1 cellular context compared by ENCODE assay signal in the genomic region with DNA sequence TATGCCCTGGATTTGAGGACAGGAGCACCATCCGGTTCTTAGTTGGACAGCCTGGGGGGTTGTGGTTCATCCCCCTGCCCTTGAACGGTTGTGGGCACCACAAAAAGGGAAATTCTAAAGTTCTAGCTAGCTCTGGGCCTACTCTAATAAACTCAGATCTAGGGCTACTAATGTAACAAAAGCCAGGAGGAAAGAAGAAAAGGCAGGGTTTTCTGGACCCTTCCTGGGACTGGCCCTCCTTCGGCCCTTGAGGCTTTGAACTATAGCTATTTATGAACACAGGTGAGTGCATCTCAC.
TF ChIP-seq lines count a peak whose summit lies in the region.

No MANE protein-coding gene starts in this region.

TF ChIP-seq in IMR-90, 13 proteins besides CTCF, POLR2A, EP300 and RAD21:
- TF ChIP-seq, protein P1, sequence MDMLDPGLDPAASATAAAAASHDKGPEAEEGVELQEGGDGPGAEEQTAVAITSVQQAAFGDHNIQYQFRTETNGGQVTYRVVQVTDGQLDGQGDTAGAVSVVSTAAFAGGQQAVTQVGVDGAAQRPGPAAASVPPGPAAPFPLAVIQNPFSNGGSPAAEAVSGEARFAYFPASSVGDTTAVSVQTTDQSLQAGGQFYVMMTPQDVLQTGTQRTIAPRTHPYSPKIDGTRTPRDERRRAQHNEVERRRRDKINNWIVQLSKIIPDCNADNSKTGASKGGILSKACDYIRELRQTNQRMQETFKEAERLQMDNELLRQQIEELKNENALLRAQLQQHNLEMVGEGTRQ (IDR thresholded peaks at IDR 0.05; ENCODE audit: low read depth, low read length): no peak
- TF ChIP-seq CEBPB (IDR thresholded peaks at IDR 0.05; ENCODE audit: low read depth, low read length) (no peak), BHLHE40 (IDR thresholded peaks at IDR 0.05; ENCODE audit: low read depth, low read length) (no peak), MXI1 (IDR thresholded peaks at IDR 0.05; ENCODE audit: borderline replicate concordance, low read depth, low read length) (no peak), SMC3 (IDR thresholded peaks at IDR 0.05; ENCODE audit: low read depth, low read length) (no peak), NFE2L2 (IDR thresholded peaks at IDR 0.05; ENCODE audit: low read depth, low read length) (no peak), FOS (IDR thresholded peaks at IDR 0.05; ENCODE audit: low read depth, low read length) (no peak), RCOR1 (IDR thresholded peaks at IDR 0.05; ENCODE audit: insufficient replicate concordance, low read length) (no peak), MAFK (IDR thresholded peaks at IDR 0.05; ENCODE audit: low read depth, low read length) (no peak), RFX5 (IDR thresholded peaks at IDR 0.05; ENCODE audit: low read depth, low read length) (no peak), CHD1 (IDR thresholded peaks at IDR 0.05; ENCODE audit: low read depth, low read length) (no peak), MAZ (IDR thresholded peaks at IDR 0.05; ENCODE audit: borderline replicate concordance, low read depth, low read length) (no peak)
- TF ChIP-seq, protein P2, sequence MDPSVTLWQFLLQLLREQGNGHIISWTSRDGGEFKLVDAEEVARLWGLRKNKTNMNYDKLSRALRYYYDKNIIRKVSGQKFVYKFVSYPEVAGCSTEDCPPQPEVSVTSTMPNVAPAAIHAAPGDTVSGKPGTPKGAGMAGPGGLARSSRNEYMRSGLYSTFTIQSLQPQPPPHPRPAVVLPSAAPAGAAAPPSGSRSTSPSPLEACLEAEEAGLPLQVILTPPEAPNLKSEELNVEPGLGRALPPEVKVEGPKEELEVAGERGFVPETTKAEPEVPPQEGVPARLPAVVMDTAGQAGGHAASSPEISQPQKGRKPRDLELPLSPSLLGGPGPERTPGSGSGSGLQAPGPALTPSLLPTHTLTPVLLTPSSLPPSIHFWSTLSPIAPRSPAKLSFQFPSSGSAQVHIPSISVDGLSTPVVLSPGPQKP (IDR thresholded peaks at IDR 0.05; ENCODE audit: borderline replicate concordance, low read depth, low read length): no peak
